Comparison of ENCODE assay signal across 20 cellular contexts in genomic region chr12:43291516-43291915, GRCh38.
A peak's percentile ranks its signal among the peaks of the same experiment; 100 is the strongest.
DNase-seq lines count a peak whose midpoint lies in the region; ATAC-seq and TF ChIP-seq lines count a peak whose summit lies in the region.
"Had no signal": no experiment of that assay in that cellular context is flagged by ENCODE, and none has a peak within 500 bp of the region (broad histone marks: within the 10 kb centered on the region; RNA-seq: fewer than 3 reads in every experiment).

No MANE protein-coding gene starts in this region.

- no peak overlapping the region for H4K91ac ChIP-seq in mesenchymal stem cell (ENCODE audit: low read length)

- H3K36me3 Mint-ChIP-seq in activated CD4-positive, alpha-beta T cell treated with anti-CD3 and anti-CD28 coated beads, Interleukin-2, amount 10 ng/mL, durations not matched to agents 7 days and 5 days (ENCODE audit: low read depth) = no peaks in the 10 kb centered on the region
- H3K36me3 Mint-ChIP-seq: activated naive CD8-positive, alpha-beta T cell; CD4-positive, alpha-beta memory T cell; stimulated activated effector memory CD8-positive, alpha-beta T cell treated with anti-CD3 and anti-CD28 coated beads, Interleukin-12 subunit alpha, Interleukin-12 subunit beta, amount 100 ng/mL, for 72 hours; WTC11 had no signal

- no peak overlapping the region for H2AFZ ChIP-seq in mesenchymal stem cell (ENCODE audit: low read depth, low read length)

- H3K23ac ChIP-seq in mesenchymal stem cell (ENCODE audit: low read length in 2 of 2) = no peak overlapping the region

- no peak overlapping the region for H2BK12ac ChIP-seq in mesenchymal stem cell (ENCODE audit: low read length in 2 of 2)

- H3K4me2 ChIP-seq in mesenchymal stem cell (ENCODE audit: low read length, poor library complexity, severe bottlenecking) = no peak overlapping the region

- no peak overlapping the region for H2AK5ac ChIP-seq in mesenchymal stem cell (ENCODE audit: low read length, severe bottlenecking)

- no peak overlapping the region for H3K27ac Mint-ChIP-seq in activated CD4-positive, alpha-beta T cell treated with anti-CD3 and anti-CD28 coated beads, Interleukin-2, amount 10 ng/mL, durations not matched to agents 7 days and 5 days
- H3K27ac Mint-ChIP-seq: activated CD8-positive, alpha-beta T cell treated with anti-CD3 and anti-CD28 coated beads, Interleukin-2, amount 10 ng/mL, durations not matched to agents 7 days and 5 days; activated naive CD8-positive, alpha-beta T cell; CD4-positive, alpha-beta memory T cell; stimulated activated effector memory CD8-positive, alpha-beta T cell treated with anti-CD3 and anti-CD28 coated beads, Interleukin-12 subunit alpha, Interleukin-12 subunit beta, amount 100 ng/mL, for 72 hours; WTC11 had no signal

- no peak overlapping the region for H3K18ac ChIP-seq in mesenchymal stem cell (ENCODE audit: low read depth in 1 of 2, low read length in 2 of 2)

- no peak overlapping the region for H3K4ac ChIP-seq in mesenchymal stem cell (ENCODE audit: low read depth in 1 of 2, low read length in 2 of 2)

- no peaks in the 10 kb centered on the region for H3K9me3 Mint-ChIP-seq in activated CD4-positive, alpha-beta T cell treated with anti-CD3 and anti-CD28 coated beads, Interleukin-2, amount 10 ng/mL, durations not matched to agents 7 days and 5 days
- H3K9me3 Mint-ChIP-seq: activated T-cell treated with anti-CD3 and anti-CD28 coated beads, Interleukin-2, amount 50 U/mL, for 4 hours; stimulated activated effector memory CD8-positive, alpha-beta T cell treated with anti-CD3 and anti-CD28 coated beads, Interleukin-12 subunit alpha, Interleukin-12 subunit beta, amount 100 ng/mL, for 72 hours had no signal

- WGBS in mesenchymal stem cell = 90% methylated on average over 2 of the region's 3 CpGs

- ATAC-seq in GM19397 (IDR thresholded peaks at IDR 0.05; ENCODE audit: unreplicated experiment) (no peak), HG02973 (IDR thresholded peaks at IDR 0.05; ENCODE audit: unreplicated experiment) (no peak)
- ATAC-seq: activated CD8-positive, alpha-beta T cell treated with anti-CD3 and anti-CD28 coated beads, Interleukin-2, amount 10 ng/mL, durations not matched to agents 7 days and 5 days; activated T-cell treated with anti-CD3 and anti-CD28 coated beads, Interleukin-2, amount 50 U/mL, for 4 hours; mucosa of descending colon; stimulated activated effector memory CD8-positive, alpha-beta T cell treated with anti-CD3 and anti-CD28 coated beads, Interleukin-12 subunit alpha, Interleukin-12 subunit beta, amount 100 ng/mL, for 72 hours; WTC11 had no signal

- DNase-seq in EH (ENCODE audit: low read depth) (peak; percentile 80), LHCN-M2 (ENCODE audit: low read depth) (peak; percentile 57), cardiac fibroblast (ENCODE audit: low read depth in 2 of 2) (peak; percentile 37 to 88), mesenchymal stem cell (no peak)
- no peak for DNase-seq in activated CD4-positive, alpha-beta T cell treated with anti-CD3 and anti-CD28 coated beads, Interleukin-2, amount 10 ng/mL, durations not matched to agents 7 days and 5 days
- no peak for DNase-seq in activated naive CD4-positive, alpha-beta T cell treated with Interleukin-2 at 50 U/mL for 16 hours
- DNase-seq: activated CD8-positive, alpha-beta T cell treated with anti-CD3 and anti-CD28 coated beads, Interleukin-2, amount 10 ng/mL, durations not matched to agents 7 days and 5 days; activated T-cell treated with anti-CD3 and anti-CD28 coated beads, Interleukin-2, amount 50 U/mL, for 4 hours; CD4-positive, alpha-beta memory T cell; erythroblast; left ventricle myocardium inferior; mucosa of descending colon had no signal

- H3K4me1 Mint-ChIP-seq in activated CD4-positive, alpha-beta T cell treated with anti-CD3 and anti-CD28 coated beads, Interleukin-2, amount 10 ng/mL, durations not matched to agents 7 days and 5 days = no peaks in the 10 kb centered on the region
- H3K4me1 Mint-ChIP-seq: CD4-positive, alpha-beta memory T cell; stimulated activated effector memory CD8-positive, alpha-beta T cell treated with anti-CD3 and anti-CD28 coated beads, Interleukin-12 subunit alpha, Interleukin-12 subunit beta, amount 100 ng/mL, for 72 hours had no signal

- H3K36me3 ChIP-seq in mesenchymal stem cell (ENCODE audit: control insufficient read depth in 1 of 2, insufficient read depth in 2 of 2, low read depth in 1 of 2, low read length in 2 of 2) = no peaks in the 10 kb centered on the region
- H3K36me3 ChIP-seq: breast epithelium, left ventricle myocardium inferior, neutrophil had no signal

- no peak overlapping the region for H2BK120ac ChIP-seq in mesenchymal stem cell (ENCODE audit: low read depth, low read length)

- no peak overlapping the region for H3K14ac ChIP-seq in mesenchymal stem cell (ENCODE audit: low read length in 2 of 2)

- H2BK5ac ChIP-seq in mesenchymal stem cell (ENCODE audit: low read depth, low read length, poor library complexity, severe bottlenecking) = no peak overlapping the region

- H3K4me1 ChIP-seq in mesenchymal stem cell (ENCODE audit: control insufficient read depth, insufficient read depth, low read depth, low read length) = peaks cover 1% of the 10 kb centered on the region
- H3K4me1 ChIP-seq: breast epithelium had no signal

- POLR2A ChIA-PET in activated CD4-positive, alpha-beta T cell treated with anti-CD3 and anti-CD28 coated beads, Interleukin-2, amount 10 ng/mL, durations not matched to agents 7 days and 5 days (lab: Charles Lee) = no interaction called here

- H3K79me1 ChIP-seq in mesenchymal stem cell (replicated peaks; ENCODE audit: low read length, poor library complexity, severe bottlenecking) = no peaks in the 10 kb centered on the region

- no peaks in the 10 kb centered on the region for H3K9me3 ChIP-seq in mesenchymal stem cell (ENCODE audit: control insufficient read depth, low read length)
- H3K9me3 ChIP-seq: breast epithelium, left ventricle myocardium inferior, mucosa of descending colon, neutrophil had no signal

- CTCF ChIA-PET in activated CD4-positive, alpha-beta T cell treated with anti-CD3 and anti-CD28 coated beads, Interleukin-2, amount 10 ng/mL, durations not matched to agents 7 days and 5 days (lab: Charles Lee) = no interaction called here

- TF ChIP-seq CTCF in cardiac fibroblast (IDR thresholded peaks at IDR 0.05; ENCODE audit: low read depth, low read length) = no peak

- peaks cover 2% of the 10 kb centered on the region for H3K27me3 Mint-ChIP-seq in activated CD4-positive, alpha-beta T cell treated with anti-CD3 and anti-CD28 coated beads, Interleukin-2, amount 10 ng/mL, durations not matched to agents 7 days and 5 days
- H3K27me3 Mint-ChIP-seq: activated naive CD8-positive, alpha-beta T cell; CD4-positive, alpha-beta memory T cell had no signal

- no peaks in the 10 kb centered on the region for H3K27me3 ChIP-seq in mesenchymal stem cell (ENCODE audit: control insufficient read depth in 1 of 2, insufficient read depth in 1 of 2, low read length in 2 of 2)
- H3K27me3 ChIP-seq: breast epithelium, neutrophil had no signal

- H3K9ac ChIP-seq in mesenchymal stem cell (ENCODE audit: low read length) = peak overlapping the region; percentile 8

- H4K8ac ChIP-seq in mesenchymal stem cell (ENCODE audit: low read length) = no peak overlapping the region

- H3K4me3 Mint-ChIP-seq in activated CD4-positive, alpha-beta T cell treated with anti-CD3 and anti-CD28 coated beads, Interleukin-2, amount 10 ng/mL, durations not matched to agents 7 days and 5 days = no peak overlapping the region
- H3K4me3 Mint-ChIP-seq: activated CD8-positive, alpha-beta T cell treated with anti-CD3 and anti-CD28 coated beads, Interleukin-2, amount 10 ng/mL, durations not matched to agents 7 days and 5 days; activated naive CD8-positive, alpha-beta T cell; activated T-cell treated with anti-CD3 and anti-CD28 coated beads, Interleukin-2, amount 50 U/mL, for 4 hours; CD4-positive, alpha-beta memory T cell; stimulated activated effector memory CD8-positive, alpha-beta T cell treated with anti-CD3 and anti-CD28 coated beads, Interleukin-12 subunit alpha, Interleukin-12 subunit beta, amount 100 ng/mL, for 72 hours; WTC11 had no signal

- no peak overlapping the region for H2BK15ac ChIP-seq in mesenchymal stem cell (ENCODE audit: low read depth, poor library complexity, severe bottlenecking)

- H3K27ac ChIP-seq in mesenchymal stem cell (ENCODE audit: low read length, poor library complexity, severe bottlenecking) = peak overlapping the region; percentile 33
- H3K27ac ChIP-seq: breast epithelium, left ventricle myocardium inferior, neutrophil, SK-N-MC had no signal

- H3K4me3 ChIP-seq in cardiac fibroblast (replicated peaks in 1 of 2; ENCODE audit: low read depth in 2 of 2, low read length in 2 of 2) = no peak overlapping the region
- no peak overlapping the region for H3K4me3 ChIP-seq in mesenchymal stem cell (ENCODE audit: insufficient read depth in 1 of 2, low read depth in 1 of 2, low read length in 2 of 2)
- H3K4me3 ChIP-seq: breast epithelium, left ventricle myocardium inferior, mucosa of descending colon, SK-N-MC had no signal

Comparison
In these comparisons a context has a peak if more than half of its experiments do, and no peak if none do; other contexts are left out.
1. DNase-seq: peak in EH (single experiment), LHCN-M2 (single experiment) and cardiac fibroblast (2 of 2); none in mesenchymal stem cell (single experiment), activated CD4-positive, alpha-beta T cell treated with anti-CD3 and anti-CD28 coated beads, Interleukin-2, amount 10 ng/mL, durations not matched to agents 7 days and 5 days (single experiment) and activated naive CD4-positive, alpha-beta T cell treated with Interleukin-2 at 50 U/mL for 16 hours (single experiment).